Comparison of ENCODE assay signal across 11 cellular contexts in the genomic region with DNA sequence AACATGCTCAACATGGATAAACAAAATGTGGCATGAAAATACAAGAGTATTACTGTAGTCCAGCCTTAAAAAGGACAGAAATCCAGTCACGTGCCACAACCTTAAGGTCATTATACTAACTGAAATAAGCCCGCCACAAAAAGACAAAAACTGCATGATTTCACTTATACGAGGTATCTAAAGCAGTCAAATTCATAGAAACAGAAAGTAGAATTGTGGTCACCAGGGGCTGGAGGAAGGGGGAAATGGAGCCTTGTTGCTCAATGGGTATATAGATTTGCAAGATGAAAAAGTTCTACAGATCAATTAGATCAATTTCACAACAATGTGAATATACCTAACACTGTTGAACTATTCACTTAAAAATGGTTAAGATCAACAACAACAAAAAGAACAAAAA. TPM values are rescaled to one million over a fixed set of nuclear protein-coding genes. Genes with fewer than 3 reads are reported as not detected.
A peak's percentile ranks its signal among the peaks of the same experiment; 100 is the strongest.
DNase-seq lines count a peak whose midpoint lies in the region; ATAC-seq and TF ChIP-seq lines count a peak whose summit lies in the region.
"Had no signal": no experiment of that assay in that cellular context is flagged by ENCODE, and none has a peak within 500 bp of the region (broad histone marks: within the 10 kb centered on the region; RNA-seq: fewer than 3 reads in every experiment).

No MANE protein-coding gene starts in this region.

- H3K36me3 Mint-ChIP-seq in activated naive CD4-positive, alpha-beta T cell treated with anti-CD3 and anti-CD28 coated beads, Interleukin-2, amount 50 U/mL, for 72 hours, result peaks cover 14 to 73% of the 10 kb centered on the region in 2 donors
- H3K36me3 Mint-ChIP-seq in Caco-2 (ENCODE audit: insufficient read depth, unreplicated experiment), result peaks cover 83% of the 10 kb centered on the region

- DNase-seq in activated naive CD4-positive, alpha-beta T cell treated with anti-CD3 and anti-CD28 coated beads, Interleukin-2, amount 50 U/mL, for 72 hours (ENCODE audit: low spot score in 2 of 2), result no peak
- no peak for DNase-seq in NCI-H2107 (lab: John Stamatoyannopoulos, UW)
- DNase-seq in Caco-2, result no peak
- no peak for DNase-seq in HT-29 (ENCODE audit: low spot score)
- DNase-seq in anterior cingulate cortex (lab: John Stamatoyannopoulos, UW), result no peak
- DNase-seq: left lung, NCI-H1105, WERI-Rb-1 had no signal

- intact Hi-C loops in Caco-2 (cut with micrococcal nuclease; ENCODE audit: unreplicated experiment), result no loop called here

- BruUV-seq in Caco-2 (replicated peaks; lab: Mats Ljungman, UMichigan), result no TSS peak

- peak; percentile 83 for ATAC-seq in GM18508 (IDR thresholded peaks at IDR 0.05; ENCODE audit: insufficient read depth, unreplicated experiment)
- ATAC-seq in GM21515 (IDR thresholded peaks at IDR 0.05; ENCODE audit: unreplicated experiment), result peak; percentile 83
- peak; percentile 65 for ATAC-seq in HG03439 (IDR thresholded peaks at IDR 0.05; ENCODE audit: unreplicated experiment)
- peak; percentile 57 to 68 for ATAC-seq in activated naive CD4-positive, alpha-beta T cell treated with anti-CD3 and anti-CD28 coated beads, Interleukin-2, amount 50 U/mL, for 72 hours
- ATAC-seq: left lung had no signal

- H3K4me3 ChIP-seq in Caco-2 (ENCODE audit: low read depth, low read length), result no peak overlapping the region
- H3K4me3 ChIP-seq: left lung had no signal

- H3K4me1 Mint-ChIP-seq in Caco-2 (ENCODE audit: low read depth, unreplicated experiment), result peaks cover 24% of the 10 kb centered on the region

- no peaks in the 10 kb centered on the region for H3K9me3 Mint-ChIP-seq in activated naive CD4-positive, alpha-beta T cell treated with anti-CD3 and anti-CD28 coated beads, Interleukin-2, amount 50 U/mL, for 72 hours
- no peaks in the 10 kb centered on the region for H3K9me3 Mint-ChIP-seq in Caco-2 (ENCODE audit: unreplicated experiment)

- H3K27me3 Mint-ChIP-seq in Caco-2 (ENCODE audit: insufficient read depth, unreplicated experiment), result no peaks in the 10 kb centered on the region

- POLR2A ChIA-PET in Caco-2 (lab: Charles Lee), result no interaction called here

- no peak overlapping the region for H3K27ac Mint-ChIP-seq in activated naive CD4-positive, alpha-beta T cell treated with anti-CD3 and anti-CD28 coated beads, Interleukin-2, amount 50 U/mL, for 72 hours
- no peak overlapping the region for H3K27ac Mint-ChIP-seq in Caco-2 (ENCODE audit: unreplicated experiment)

- no peak for TF ChIP-seq CTCF in Caco-2 (IDR thresholded peaks at IDR 0.05; ENCODE audit: insufficient read depth in 1 of 2, low read depth in 1 of 2, low read length in 1 of 2, severe bottlenecking in 1 of 2, unreplicated experiment in 1 of 2)

- no peaks in the 10 kb centered on the region for H3K27me3 ChIP-seq in Caco-2 (replicated peaks; ENCODE audit: control insufficient read depth, insufficient read depth, low read length)
- H3K27me3 ChIP-seq: left lung had no signal

- H3K9me3 ChIP-seq in Caco-2, result no peaks in the 10 kb centered on the region
- H3K9me3 ChIP-seq: left lung had no signal

- no peak overlapping the region for H3K4me3 Mint-ChIP-seq in Caco-2 (ENCODE audit: unreplicated experiment)

- H3K36me3 ChIP-seq in Caco-2 (ENCODE audit: control insufficient read depth, insufficient read depth, low read length), result peaks cover 6% of the 10 kb centered on the region

- no peaks in the 10 kb centered on the region for H3K4me1 ChIP-seq in Caco-2

- CTCF ChIA-PET in Caco-2 (lab: Charles Lee), result interaction anchor here (1.1 kb wide), 1 partner anchor 142 kb away, joined by 3 read pairs; no protein-coding TSS in a partner anchor

RNA-seq across cellular contexts. Expression of a gene that starts 7.4 kb away (rescaled TPM):
- total RNA-seq in activated naive CD4-positive, alpha-beta T cell treated with anti-CD3 and anti-CD28 coated beads, Interleukin-2, amount 50 U/mL, for 72 hours, result 10 to 100 TPM; 28.9 to 60.2 TPM
- 307 and 324 TPM in 2 replicates for total RNA-seq in Caco-2 (2022)
- 30.0 and 31.1 TPM in 2 replicates for total RNA-seq in HT-29 (2014; rRNA removed; shearing (Covaris generic))

RNA-seq across cellular contexts. Expression of a gene that starts 7.4 kb away (rescaled TPM):
- total RNA-seq in activated naive CD4-positive, alpha-beta T cell treated with anti-CD3 and anti-CD28 coated beads, Interleukin-2, amount 50 U/mL, for 72 hours, result 1 to 10 TPM; 3.6 to 9.5 TPM
- 20.0 and 22.5 TPM in 2 replicates for total RNA-seq in Caco-2 (2022)
- total RNA-seq in HT-29 (2014; rRNA removed; shearing (Covaris generic)), result 3.1 and 3.8 TPM in 2 replicates

RNA-seq across cellular contexts. Expression of a gene that starts 24.3 kb away (rescaled TPM):
- total RNA-seq in activated naive CD4-positive, alpha-beta T cell treated with anti-CD3 and anti-CD28 coated beads, Interleukin-2, amount 50 U/mL, for 72 hours, result 10 to 100 TPM; 44.1 to 66.6 TPM
- total RNA-seq in Caco-2 (2022), result 144 and 151 TPM in 2 replicates
- total RNA-seq in HT-29 (2014; rRNA removed; shearing (Covaris generic)), result 24.4 and 36.0 TPM in 2 replicates
